13 cellular contexts compared by ENCODE assay signal in genomic region chr12:76237086-76237701, GRCh38.
"Had no signal": no experiment of that assay in that cellular context is flagged by ENCODE, and none has a peak within 500 bp of the region (broad histone marks: within the 10 kb centered on the region; RNA-seq: fewer than 3 reads in every experiment).

No MANE protein-coding gene starts in this region.

- DNase-seq: activated CD4-positive, alpha-beta memory T cell treated with anti-CD3 and anti-CD28 coated beads, Interleukin-2, amount 10 ng/mL, durations not matched to agents 7 days and 5 days; activated CD4-positive, alpha-beta T cell treated with anti-CD3 and anti-CD28 coated beads for 36 hours; activated effector memory CD4-positive, alpha-beta T cell treated with anti-CD3 and anti-CD28 coated beads, Interleukin-2, amount 50 U/mL, for 16 hours; activated T-cell treated with anti-CD3 and anti-CD28 coated beads, Interleukin-2, amount 50 U/mL, for 4 hours; adrenal gland; left ventricle myocardium superior; mesendoderm; natural killer cell; retina; stimulated activated CD4-positive, alpha-beta T cell treated with anti-CD3 and anti-CD28 coated beads, Interleukin-2, amount 100 ng/mL, for 48 hours had no signal

- ATAC-seq: activated CD4-positive, alpha-beta T cell treated with anti-CD3 and anti-CD28 coated beads for 36 hours; activated T-cell treated with anti-CD3 and anti-CD28 coated beads, Interleukin-2, amount 50 U/mL, for 4 hours; left ventricle myocardium superior; natural killer cell; stimulated activated memory B cell treated with anti-CD40 and anti-IgM and Interleukin-4, amounts not matched to agents 10 μg/mL and 1 μg/mL and 100 μg/mL, for 72 hours had no signal

- FAIRE-seq: colon, islet of Langerhans had no signal

- H3K36me3 ChIP-seq: adrenal gland had no signal

- H3K27ac ChIP-seq: adrenal gland had no signal

- H3K27me3 ChIP-seq: adrenal gland had no signal

- H3K4me1 ChIP-seq: adrenal gland had no signal

- H3K4me3 ChIP-seq: adrenal gland had no signal

- H3K9me3 ChIP-seq: adrenal gland had no signal
